ENCODE assay signal across 11 cellular contexts in genomic region chr6:139927236-139927635, GRCh38.
DNase-seq lines count a peak whose midpoint lies in the region; FAIRE-seq and TF ChIP-seq lines count a peak whose summit lies in the region.
"Had no signal": no experiment of that assay in that cellular context is flagged by ENCODE, and none has a peak within 500 bp of the region (broad histone marks: within the 10 kb centered on the region; RNA-seq: fewer than 3 reads in every experiment).

No MANE protein-coding gene starts in this region.

- DNase-seq in GM06990 (ENCODE audit: extremely low read depth, insufficient read length) = no peak
- DNase-seq in MM.1S = no peak
- peak; percentile 87 for DNase-seq in choroid plexus epithelial cell (ENCODE audit: low read depth)
- peak; percentile 69 for DNase-seq in osteoblast (ENCODE audit: insufficient read length, low spot score, missing footprints)
- no peak for DNase-seq in urothelium cell line (ENCODE audit: low spot score)
- no peak for DNase-seq in NCI-H2171 treated with DMSO at 0.1 percent for 48 hours (lab: John Stamatoyannopoulos, UW)
- DNase-seq in coronary artery (ENCODE audit: low spot score) = no peak
- no peak for DNase-seq in occipital lobe (lab: John Stamatoyannopoulos, UW)
- DNase-seq: activated effector memory CD4-positive, alpha-beta T cell treated with anti-CD3 and anti-CD28 coated beads, Interleukin-2, amount 50 U/mL, for 16 hours; esophagus squamous epithelium; NCI-H187 treated with DMSO at 0.1 percent for 48 hours had no signal

- no peaks in the 10 kb centered on the region for H3K79me2 ChIP-seq in MM.1S (ENCODE audit: low read length)
- no peaks in the 10 kb centered on the region for H3K79me2 ChIP-seq in osteoblast (ENCODE audit: insufficient read depth, low read length)

- H3K9me2 ChIP-seq in MM.1S (replicated peaks; ENCODE audit: insufficient read depth, low read length) = no peaks in the 10 kb centered on the region

- H3K36me3 ChIP-seq in GM06990 (ENCODE audit: control insufficient read depth, insufficient read depth, low read length) (no peaks in the 10 kb centered on the region), MM.1S (replicated peaks; ENCODE audit: insufficient read depth, low read length) (no peaks in the 10 kb centered on the region), osteoblast (ENCODE audit: insufficient read depth, low read length) (no peaks in the 10 kb centered on the region)
- H3K36me3 ChIP-seq: esophagus squamous epithelium had no signal

- H3K4me3 ChIP-seq in GM06990 (replicated peaks; ENCODE audit: low read depth, low read length) = no peak overlapping the region
- H3K4me3 ChIP-seq in MM.1S (ENCODE audit: low read length) = no peak overlapping the region
- no peak overlapping the region for H3K4me3 ChIP-seq in choroid plexus epithelial cell (ENCODE audit: low read depth, low read length)
- no peak overlapping the region for H3K4me3 ChIP-seq in osteoblast (ENCODE audit: insufficient read depth, low read length)
- H3K4me3 ChIP-seq in coronary artery = no peak overlapping the region
- H3K4me3 ChIP-seq: esophagus squamous epithelium had no signal

- H4K20me1 ChIP-seq in MM.1S (ENCODE audit: insufficient read depth, low read length) = no peaks in the 10 kb centered on the region
- no peaks in the 10 kb centered on the region for H4K20me1 ChIP-seq in osteoblast (ENCODE audit: insufficient read depth, low read length)

- no peak overlapping the region for H3K9ac ChIP-seq in MM.1S (ENCODE audit: low read length)

- H3K27me3 ChIP-seq in GM06990 (replicated peaks; ENCODE audit: control insufficient read depth, insufficient read depth, low read length) (no peaks in the 10 kb centered on the region), MM.1S (replicated peaks; ENCODE audit: insufficient read depth, low read length) (no peaks in the 10 kb centered on the region), osteoblast (ENCODE audit: insufficient read depth, low read length) (no peaks in the 10 kb centered on the region)
- H3K27me3 ChIP-seq: esophagus squamous epithelium had no signal

- H3F3A ChIP-seq in MM.1S (ENCODE audit: insufficient read depth, low read length) = no peaks in the 10 kb centered on the region

- H3K4me2 ChIP-seq in MM.1S (ENCODE audit: low read depth, low read length) = no peak overlapping the region
- peak overlapping the region; percentile 72 for H3K4me2 ChIP-seq in osteoblast (ENCODE audit: insufficient read depth, low read length)

- no peak for FAIRE-seq in urothelium cell line (lab: Jason Lieb, UNC)

- TF ChIP-seq CTCF in GM06990 (IDR thresholded peaks at IDR 0.05; ENCODE audit: insufficient read depth, low read length, poor library complexity, severe bottlenecking) (peak; percentile 42), MM.1S (IDR thresholded peaks at IDR 0.05; ENCODE audit: low read length) (peak; percentile 57), choroid plexus epithelial cell (conservative IDR thresholded peaks at IDR 0.05; ENCODE audit: low read depth, low read length) (peak; percentile 56), osteoblast (IDR thresholded peaks at IDR 0.05; ENCODE audit: extremely low read depth, low read depth, low read length) (peak; percentile 45), coronary artery (IDR thresholded peaks at IDR 0.05) (no peak)

- H3K27ac ChIP-seq in MM.1S (ENCODE audit: low read length) = no peak overlapping the region
- H3K27ac ChIP-seq in osteoblast (ENCODE audit: low read depth, low read length) = peak overlapping the region; percentile 91
- H3K27ac ChIP-seq in coronary artery = no peak overlapping the region
- H3K27ac ChIP-seq: esophagus squamous epithelium had no signal

- no peaks in the 10 kb centered on the region for H3K4me1 ChIP-seq in MM.1S (ENCODE audit: low read length)
- H3K4me1 ChIP-seq in osteoblast (ENCODE audit: insufficient read depth, low read length) = peaks cover 31% of the 10 kb centered on the region
- H3K4me1 ChIP-seq: esophagus squamous epithelium had no signal

- H3K9me3 ChIP-seq in MM.1S (replicated peaks; ENCODE audit: insufficient read depth, low read length) (no peaks in the 10 kb centered on the region), osteoblast (ENCODE audit: low read depth, low read length) (no peaks in the 10 kb centered on the region)
- H3K9me3 ChIP-seq: esophagus squamous epithelium had no signal

- H2AFZ ChIP-seq in MM.1S (ENCODE audit: low read length) (no peak overlapping the region), osteoblast (ENCODE audit: low read length) (peak overlapping the region; percentile 17)

Comparison
In these comparisons a context has a peak if more than half of its experiments do, and no peak if none do; other contexts are left out.
1. DNase-seq: peak in choroid plexus epithelial cell (single experiment) and osteoblast (single experiment); none in GM06990 (single experiment), MM.1S (single experiment), urothelium cell line (single experiment), NCI-H2171 treated with DMSO at 0.1 percent for 48 hours (single experiment), coronary artery (single experiment) and occipital lobe (single experiment).